ENCODE assay signal across 8 cellular contexts in genomic region chr7:150377116-150377979, GRCh38. TPM values are rescaled to one million over a fixed set of nuclear protein-coding genes. Genes with fewer than 3 reads are reported as not detected.
DNase-seq lines count a peak whose midpoint lies in the region; ATAC-seq and TF ChIP-seq lines count a peak whose summit lies in the region.

No MANE protein-coding gene starts in this region.

- no peak overlapping the region for H3K14ac ChIP-seq in H9 (ENCODE audit: insufficient read depth, low read length)

- H3K9me3 ChIP-seq in BLaER1 treated with 17β-estradiol and CSF1 and Interleukin-3, amounts not matched to agents 10 nM and 100 nM (replicated peaks in 1 of 11) = no peaks in the 10 kb centered on the region
- H3K9me3 ChIP-seq in H9 (ENCODE audit: control insufficient read depth, low read depth, low read length) (no peaks in the 10 kb centered on the region), esophagus squamous epithelium (no peaks in the 10 kb centered on the region)

- no peaks in the 10 kb centered on the region for H3K27me3 Mint-ChIP-seq in H9 (ENCODE audit: low read depth)
- H3K27me3 Mint-ChIP-seq in activated T-helper 2 cell treated with anti-CD3 and anti-CD28 coated beads, Interferon-gamma antibody, Interleukin-2, Interleukin-4, amounts not matched to agents 10 μg/mL and 5 μg/mL and 100 μg/mL, durations not matched to agents 14 hours and 24 hours and 36 hours (ENCODE audit: low read depth) = no peaks in the 10 kb centered on the region
- H3K27me3 Mint-ChIP-seq in naive thymus-derived CD8-positive, alpha-beta T cell = no peaks in the 10 kb centered on the region

- intact Hi-C loops in activated T-helper 2 cell treated with anti-CD3 and anti-CD28 coated beads, Interferon-gamma antibody, Interleukin-2, Interleukin-4, amounts not matched to agents 10 μg/mL and 5 μg/mL and 100 μg/mL, durations not matched to agents 14 hours and 24 hours and 36 hours (cut with micrococcal nuclease) = loop anchor here (5.0 kb wide), 3 partner anchors 355 to 505 kb away; partner anchors contain the start of gene ATP6V0E2
- intact Hi-C loops in esophagus squamous epithelium (cut with DNase I) = no loop called here

- no peak overlapping the region for H3K18ac ChIP-seq in H9 (ENCODE audit: insufficient read length, low read depth, low read length)

- H3K4me3 Mint-ChIP-seq in H9 = peak overlapping the region in 1 of 2 experiments; percentile 16; a peak in 1 of 5 replicates
- peak overlapping the region; percentile 78 for H3K4me3 Mint-ChIP-seq in activated T-helper 2 cell treated with anti-CD3 and anti-CD28 coated beads, Interferon-gamma antibody, Interleukin-2, Interleukin-4, amounts not matched to agents 10 μg/mL and 5 μg/mL and 100 μg/mL, durations not matched to agents 14 hours and 24 hours and 36 hours (ENCODE audit: low read depth)
- H3K4me3 Mint-ChIP-seq in naive thymus-derived CD8-positive, alpha-beta T cell = peak overlapping the region; percentile 52 to 88 (median 80)

- TF ChIP-seq CTCF in H9 (conservative IDR thresholded peaks at IDR 0.05) (no peak), esophagus squamous epithelium (IDR thresholded peaks at IDR 0.05) (no peak)

- no CpG with 5 or more reads among the region's 6 CpGs for WGBS in H9 (ENCODE audit: extremely low coverage, insufficient read length, low lambda C conversion rate)
- WGBS in esophagus squamous epithelium, 2 donors = 42 to 51% methylated on average over 6 of the region's 6 CpGs

- POLR2A ChIA-PET in naive thymus-derived CD8-positive, alpha-beta T cell (lab: Charles Lee) = interaction anchor here (0.9 to 2.5 kb wide), 6 partner anchors 8 to 28 kb away, joined by 3 to 37 read pairs (median 6); partner anchors contain the start of gene REPIN1

- DNase-seq in H9 (no peak), esophagus squamous epithelium (lab: John Stamatoyannopoulos, UW) (no peak), nucleus accumbens (lab: John Stamatoyannopoulos, UW) (no peak)
- no peak for DNase-seq in activated T-helper 2 cell treated with anti-CD3 and anti-CD28 coated beads, Interferon-gamma antibody, Interleukin-2, Interleukin-4, amounts not matched to agents 10 μg/mL and 5 μg/mL and 100 μg/mL, durations not matched to agents 14 hours and 24 hours and 36 hours (ENCODE audit: low spot score)
- no peak for DNase-seq in naive thymus-derived CD8-positive, alpha-beta T cell

- H4K91ac ChIP-seq in H9 (ENCODE audit: insufficient read length, low read depth, low read length) = no peak overlapping the region

- H3K4me2 ChIP-seq in BLaER1 treated with 17β-estradiol and CSF1 and Interleukin-3, amounts not matched to agents 10 nM and 100 nM = peak overlapping the region; percentile 90 to 99 (median 94)
- H3K4me2 ChIP-seq in H9 (ENCODE audit: insufficient read depth, insufficient read length, low read length) = no peak overlapping the region

- H3K27me3 ChIP-seq in BLaER1 treated with 17β-estradiol and CSF1 and Interleukin-3, amounts not matched to agents 10 nM and 100 nM = no peaks in the 10 kb centered on the region
- no peaks in the 10 kb centered on the region for H3K27me3 ChIP-seq in H9 (ENCODE audit: insufficient read depth, low read length)
- no peaks in the 10 kb centered on the region for H3K27me3 ChIP-seq in esophagus squamous epithelium

- peaks cover 57 to 82% (median 70%) of the 10 kb centered on the region in 10 experiments for H3K4me1 ChIP-seq in BLaER1 treated with 17β-estradiol and CSF1 and Interleukin-3, amounts not matched to agents 10 nM and 100 nM
- H3K4me1 ChIP-seq in H9 (ENCODE audit: insufficient read depth, low read length) = peaks cover 12% of the 10 kb centered on the region; the same call in 1 of the 2 replicates
- H3K4me1 ChIP-seq in esophagus squamous epithelium = peaks cover 36 to 79% (median 38%) of the 10 kb centered on the region in 3 donors

- H3K23me2 ChIP-seq in H9 (ENCODE audit: insufficient read length, low read depth, low read length, poor library complexity, severe bottlenecking) = peaks cover 11% of the 10 kb centered on the region

- no peak overlapping the region for H3T11ph ChIP-seq in H9 (ENCODE audit: low read length)

- no peak overlapping the region for H3K23ac ChIP-seq in H9 (ENCODE audit: insufficient read length, low read depth, low read length)

- peaks cover 19 to 39% (median 26%) of the 10 kb centered on the region in 11 experiments; a peak in 19 of 22 replicates for H4K20me1 ChIP-seq in BLaER1 treated with 17β-estradiol and CSF1 and Interleukin-3, amounts not matched to agents 10 nM and 100 nM
- no peaks in the 10 kb centered on the region for H4K20me1 ChIP-seq in H9 (ENCODE audit: control insufficient read depth, insufficient read depth, insufficient read length)

- peak overlapping the region; percentile 20 to 93 (median 88); a peak in 14 of 22 replicates for H3K9ac ChIP-seq in BLaER1 treated with 17β-estradiol and CSF1 and Interleukin-3, amounts not matched to agents 10 nM and 100 nM
- H3K9ac ChIP-seq in H9 (ENCODE audit: extremely low read depth, insufficient read length, low read length) = no peak overlapping the region

- peak overlapping the region in 10 of 11 experiments; percentile 27 to 95 (median 90); a peak in 19 of 22 replicates for H3K27ac ChIP-seq in BLaER1 treated with 17β-estradiol and CSF1 and Interleukin-3, amounts not matched to agents 10 nM and 100 nM
- no peak overlapping the region for H3K27ac ChIP-seq in H9 (ENCODE audit: insufficient read length, low read depth, low read length)
- peak overlapping the region in 2 of 4 donors; percentile 90 to 92 for H3K27ac ChIP-seq in esophagus squamous epithelium

- peaks cover 25 to 32% (median 27%) of the 10 kb centered on the region in 3 experiments; a peak in 6 of 7 replicates for H3K36me3 Mint-ChIP-seq in H9 (ENCODE audit: insufficient read depth in 1 of 3, low read depth in 3 of 3)
- H3K36me3 Mint-ChIP-seq in activated T-helper 2 cell treated with anti-CD3 and anti-CD28 coated beads, Interferon-gamma antibody, Interleukin-2, Interleukin-4, amounts not matched to agents 10 μg/mL and 5 μg/mL and 100 μg/mL, durations not matched to agents 14 hours and 24 hours and 36 hours (ENCODE audit: low read depth) = peaks cover 37% of the 10 kb centered on the region
- peaks cover 0 to 20% (median 0%) of the 10 kb centered on the region in 3 donors for H3K36me3 Mint-ChIP-seq in naive thymus-derived CD8-positive, alpha-beta T cell

- H3K4ac ChIP-seq in H9 (ENCODE audit: low read depth, low read length) = no peak overlapping the region

- peaks cover 6% of the 10 kb centered on the region; the same call in 1 of the 2 replicates for H3K79me2 ChIP-seq in H9 (ENCODE audit: insufficient read depth, low read length)

- no peak overlapping the region for H3K56ac ChIP-seq in H9 (ENCODE audit: insufficient read length, low read depth, low read length)

- no peak overlapping the region for H4K8ac ChIP-seq in H9 (replicated peaks; ENCODE audit: insufficient read length, low read depth, low read length)

- no peak overlapping the region for H2BK12ac ChIP-seq in H9 (ENCODE audit: insufficient read length, low read depth, low read length)

- H2AFZ ChIP-seq in H9 (ENCODE audit: low read length) = no peak overlapping the region

- H2BK15ac ChIP-seq in H9 (ENCODE audit: low read depth, low read length) = no peak overlapping the region

- H2BK120ac ChIP-seq in H9 (ENCODE audit: low read depth, low read length, poor library complexity, severe bottlenecking) = no peak overlapping the region

- ATAC-seq in naive thymus-derived CD8-positive, alpha-beta T cell = no peak
- no peak for ATAC-seq in HG03469 (IDR thresholded peaks at IDR 0.05; ENCODE audit: unreplicated experiment)
- no peak for ATAC-seq in HG03521 (IDR thresholded peaks at IDR 0.05; ENCODE audit: unreplicated experiment)

- no peak overlapping the region for H2AK5ac ChIP-seq in H9 (ENCODE audit: insufficient read length, low read length)

- peak overlapping the region in 2 of 3 experiments; percentile 93 to 95; a peak in 4 of 7 replicates for H3K27ac Mint-ChIP-seq in H9
- H3K27ac Mint-ChIP-seq in activated T-helper 2 cell treated with anti-CD3 and anti-CD28 coated beads, Interferon-gamma antibody, Interleukin-2, Interleukin-4, amounts not matched to agents 10 μg/mL and 5 μg/mL and 100 μg/mL, durations not matched to agents 14 hours and 24 hours and 36 hours = peak overlapping the region; percentile 76
- H3K27ac Mint-ChIP-seq in naive thymus-derived CD8-positive, alpha-beta T cell = peak overlapping the region in 9 of 10 donors; percentile 70 to 91 (median 88)

- H2BK20ac ChIP-seq in H9 (ENCODE audit: low read depth, low read length, poor library complexity, severe bottlenecking) = no peak overlapping the region

- H3K4me3 ChIP-seq in BLaER1 treated with 17β-estradiol and CSF1 and Interleukin-3, amounts not matched to agents 10 nM and 100 nM = no peak overlapping the region
- no peak overlapping the region for H3K4me3 ChIP-seq in esophagus squamous epithelium

- peaks cover 67 to 77% of the 10 kb centered on the region in 2 experiments for H3K4me1 Mint-ChIP-seq in H9
- H3K4me1 Mint-ChIP-seq in activated T-helper 2 cell treated with anti-CD3 and anti-CD28 coated beads, Interferon-gamma antibody, Interleukin-2, Interleukin-4, amounts not matched to agents 10 μg/mL and 5 μg/mL and 100 μg/mL, durations not matched to agents 14 hours and 24 hours and 36 hours (ENCODE audit: low read depth) = peaks cover 47% of the 10 kb centered on the region
- peaks cover 31 to 76% (median 64%) of the 10 kb centered on the region in 4 donors for H3K4me1 Mint-ChIP-seq in naive thymus-derived CD8-positive, alpha-beta T cell

- no peak overlapping the region for H2BK5ac ChIP-seq in H9 (ENCODE audit: insufficient read length, low read length)

- H3K9me3 Mint-ChIP-seq in H9 = no peaks in the 10 kb centered on the region
- H3K9me3 Mint-ChIP-seq in activated T-helper 2 cell treated with anti-CD3 and anti-CD28 coated beads, Interferon-gamma antibody, Interleukin-2, Interleukin-4, amounts not matched to agents 10 μg/mL and 5 μg/mL and 100 μg/mL, durations not matched to agents 14 hours and 24 hours and 36 hours = no peaks in the 10 kb centered on the region
- H3K9me3 Mint-ChIP-seq in naive thymus-derived CD8-positive, alpha-beta T cell = no peaks in the 10 kb centered on the region

- no peak overlapping the region for H4K5ac ChIP-seq in H9 (ENCODE audit: insufficient read length, low read depth, low read length)

- H3K36me3 ChIP-seq in BLaER1 treated with 17β-estradiol and CSF1 and Interleukin-3, amounts not matched to agents 10 nM and 100 nM = peaks cover 24 to 30% (median 27%) of the 10 kb centered on the region in 11 experiments
- peaks cover 5 to 24% (median 7%) of the 10 kb centered on the region in 3 donors for H3K36me3 ChIP-seq in esophagus squamous epithelium

- no peaks in the 10 kb centered on the region for H3K79me1 ChIP-seq in H9 (ENCODE audit: insufficient read depth, low read depth, low read length, poor library complexity, severe bottlenecking)

- TF ChIP-seq POLR2A in esophagus squamous epithelium (IDR thresholded peaks at IDR 0.05) = no peak

RNA-seq across cellular contexts. Expression of gene ZNF775, which starts 1.8 kb away (rescaled TPM):
- 9.7 and 10.5 TPM in 2 replicates for total RNA-seq in H9 (2021)
- total RNA-seq in activated T-helper 2 cell treated with anti-CD3 and anti-CD28 coated beads, Interferon-gamma antibody, Interleukin-2, Interleukin-4, amounts not matched to agents 10 μg/mL and 5 μg/mL and 100 μg/mL, durations not matched to agents 14 hours and 24 hours and 36 hours = 4.5 and 5.5 TPM in 2 replicates
- total RNA-seq in naive thymus-derived CD8-positive, alpha-beta T cell = 1 to 10 TPM; 5.6 to 5.9 TPM
- polyA plus RNA-seq in naive thymus-derived CD8-positive, alpha-beta T cell = 1 to 10 TPM; 1.5 to 7.6 (median 3.1) TPM
- 1 to 10 TPM; 1.2 to 2.3 (median 1.8) TPM for total RNA-seq in esophagus squamous epithelium

RNA-seq across cellular contexts. Expression of gene REPIN1, which starts 8.7 kb away (rescaled TPM):
- 105 and 106 TPM in 2 replicates for total RNA-seq in H9 (2021)
- 81.5 and 82.2 TPM in 2 replicates for total RNA-seq in activated T-helper 2 cell treated with anti-CD3 and anti-CD28 coated beads, Interferon-gamma antibody, Interleukin-2, Interleukin-4, amounts not matched to agents 10 μg/mL and 5 μg/mL and 100 μg/mL, durations not matched to agents 14 hours and 24 hours and 36 hours
- total RNA-seq in naive thymus-derived CD8-positive, alpha-beta T cell = 100 to 1,000 TPM; 104 to 108 TPM
- 10 to 100 TPM; 39.8 to 73.0 (median 49.8) TPM for polyA plus RNA-seq in naive thymus-derived CD8-positive, alpha-beta T cell
- 10 to 100 TPM; 42.8 to 75.7 (median 63.2) TPM for total RNA-seq in esophagus squamous epithelium

RNA-seq across cellular contexts. Expression of gene RARRES2, which starts 35.9 kb away (rescaled TPM):
- total RNA-seq in H9 (2021) = 59.9 and 60.9 TPM in 2 replicates
- total RNA-seq in activated T-helper 2 cell treated with anti-CD3 and anti-CD28 coated beads, Interferon-gamma antibody, Interleukin-2, Interleukin-4, amounts not matched to agents 10 μg/mL and 5 μg/mL and 100 μg/mL, durations not matched to agents 14 hours and 24 hours and 36 hours = not detected in 2 replicates
- total RNA-seq in naive thymus-derived CD8-positive, alpha-beta T cell = under 1 TPM in 1 of 2 experiments, not detected in 1; 0.29 TPM
- not detected for polyA plus RNA-seq in naive thymus-derived CD8-positive, alpha-beta T cell
- total RNA-seq in esophagus squamous epithelium = 100 to 1,000 TPM in 1 of 4 donors, 10 to 100 TPM in 1, 1 to 10 TPM in 2; 1.1 to 111 (median 14.9) TPM

RNA-seq across cellular contexts. Expression of gene ACTR3C, which starts 54.0 kb away (rescaled TPM):
- total RNA-seq in H9 (2021) (1.2 and 2.2 TPM in 2 replicates), esophagus squamous epithelium (10 to 100 TPM in 3 of 4 donors, 1 to 10 TPM in 1; 8.3 to 25.6 (median 17.4) TPM)
- 7.0 and 7.9 TPM in 2 replicates for total RNA-seq in activated T-helper 2 cell treated with anti-CD3 and anti-CD28 coated beads, Interferon-gamma antibody, Interleukin-2, Interleukin-4, amounts not matched to agents 10 μg/mL and 5 μg/mL and 100 μg/mL, durations not matched to agents 14 hours and 24 hours and 36 hours
- 10 to 100 TPM in 1 of 2 experiments, 1 to 10 TPM in 1; 9.8 to 12.8 TPM for total RNA-seq in naive thymus-derived CD8-positive, alpha-beta T cell
- polyA plus RNA-seq in naive thymus-derived CD8-positive, alpha-beta T cell = 1 to 10 TPM; 2.1 to 4.6 (median 3.5) TPM

RNA-seq across cellular contexts. Expression of gene LRRC61, which starts 54.2 kb away (rescaled TPM):
- total RNA-seq in H9 (2021) (24.4 and 27.4 TPM in 2 replicates), esophagus squamous epithelium (10 to 100 TPM; 12.1 to 24.5 (median 14.5) TPM)
- 22.7 and 25.8 TPM in 2 replicates for total RNA-seq in activated T-helper 2 cell treated with anti-CD3 and anti-CD28 coated beads, Interferon-gamma antibody, Interleukin-2, Interleukin-4, amounts not matched to agents 10 μg/mL and 5 μg/mL and 100 μg/mL, durations not matched to agents 14 hours and 24 hours and 36 hours
- total RNA-seq in naive thymus-derived CD8-positive, alpha-beta T cell = 10 to 100 TPM; 13.8 to 16.0 TPM
- 10 to 100 TPM; 17.8 to 34.3 (median 33.5) TPM for polyA plus RNA-seq in naive thymus-derived CD8-positive, alpha-beta T cell
